1 cellular context compared by ENCODE assay signal in the genomic region with DNA sequence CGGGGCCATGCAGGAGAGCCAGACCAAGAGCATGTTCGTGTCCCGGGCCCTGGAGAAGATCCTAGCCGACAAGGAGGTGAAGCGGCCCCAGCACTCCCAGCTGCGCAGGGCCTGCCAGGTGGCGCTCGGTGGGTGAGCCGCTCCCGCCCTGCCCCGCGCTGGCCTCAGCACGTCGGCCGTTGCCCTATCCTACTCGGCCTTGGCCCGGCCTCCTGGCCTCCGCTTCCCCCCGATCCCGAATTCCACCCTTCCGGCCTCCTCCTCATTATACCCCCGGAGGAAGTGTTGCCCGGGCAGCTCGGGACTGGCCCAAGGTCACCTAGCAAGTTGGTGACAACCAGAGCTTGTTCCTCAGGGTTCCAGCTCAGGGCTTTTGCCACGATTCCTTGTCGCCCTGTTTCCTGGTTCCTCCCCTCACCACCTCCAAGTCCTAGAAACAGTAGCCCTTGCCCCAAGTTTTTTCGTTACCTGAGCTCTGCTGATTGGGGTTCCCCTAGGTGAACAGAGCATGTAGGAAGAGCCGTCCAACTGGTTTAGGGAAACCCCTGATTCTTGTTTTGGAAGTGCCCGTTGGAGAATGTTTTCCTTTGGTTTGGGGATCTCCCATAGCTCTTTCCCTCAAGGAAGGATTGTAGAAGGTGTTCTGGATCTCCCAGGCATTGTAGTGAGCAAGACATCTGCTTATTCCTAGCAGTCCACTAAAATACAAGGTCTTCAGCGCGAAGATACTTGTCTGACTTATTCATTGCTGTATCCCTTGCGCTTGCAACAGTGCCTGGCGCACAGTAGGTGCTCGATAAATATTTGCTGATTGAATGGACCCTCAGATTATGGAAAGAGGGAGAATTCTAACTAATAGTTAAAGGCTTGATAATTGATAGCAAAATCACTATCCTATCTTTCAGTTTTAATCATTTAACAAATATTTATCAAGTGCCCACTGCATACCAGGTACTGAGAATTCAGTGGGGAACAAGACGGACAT.
TF ChIP-seq lines count a peak whose summit lies in the region.

No MANE protein-coding gene starts in this region.

TF ChIP-seq in H1, 55 proteins besides CTCF, POLR2A, EP300 and RAD21 (continued from another document):
- no peak for TF ChIP-seq BACH1 (IDR thresholded peaks at IDR 0.05; ENCODE audit: low read length)
- 0 out of 2 replicates have a peak, but pooled peaks have one; percentile 21 for TF ChIP-seq TBP (IDR thresholded peaks at IDR 0.05; ENCODE audit: low read depth, low read length)
- TF ChIP-seq ASH2L (IDR thresholded peaks at IDR 0.05; ENCODE audit: low read length): no peak
- no peak for TF ChIP-seq GABPA (IDR thresholded peaks at IDR 0.05; ENCODE audit: borderline replicate concordance, insufficient read depth, low read length)
- no peak for TF ChIP-seq YY1 (IDR thresholded peaks at IDR 0.05; ENCODE audit: low read depth, low read length)
- 0 out of 4 replicates have a peak, but pooled peaks of 1 of the 2 experiments have one; percentile 72 for TF ChIP-seq SIN3A (conservative IDR thresholded peaks at IDR 0.05 in 1 of 2, IDR thresholded peaks at IDR 0.05 in 1 of 2; ENCODE audit: low read depth in 1 of 2, low read length in 2 of 2)
- peak; percentile 56; the same call in 1 of the 2 replicates for TF ChIP-seq KDM1A (IDR thresholded peaks at IDR 0.05; ENCODE audit: borderline replicate concordance, low read length)
- TF ChIP-seq, protein P1, sequence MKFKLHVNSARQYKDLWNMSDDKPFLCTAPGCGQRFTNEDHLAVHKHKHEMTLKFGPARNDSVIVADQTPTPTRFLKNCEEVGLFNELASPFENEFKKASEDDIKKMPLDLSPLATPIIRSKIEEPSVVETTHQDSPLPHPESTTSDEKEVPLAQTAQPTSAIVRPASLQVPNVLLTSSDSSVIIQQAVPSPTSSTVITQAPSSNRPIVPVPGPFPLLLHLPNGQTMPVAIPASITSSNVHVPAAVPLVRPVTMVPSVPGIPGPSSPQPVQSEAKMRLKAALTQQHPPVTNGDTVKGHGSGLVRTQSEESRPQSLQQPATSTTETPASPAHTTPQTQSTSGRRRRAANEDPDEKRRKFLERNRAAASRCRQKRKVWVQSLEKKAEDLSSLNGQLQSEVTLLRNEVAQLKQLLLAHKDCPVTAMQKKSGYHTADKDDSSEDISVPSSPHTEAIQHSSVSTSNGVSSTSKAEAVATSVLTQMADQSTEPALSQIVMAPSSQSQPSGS (IDR thresholded peaks at IDR 0.05; ENCODE audit: low read length): no peak
- peak; percentile 5 for TF ChIP-seq TAF7 (optimal IDR thresholded peaks at IDR 0.05; ENCODE audit: borderline replicate concordance, low read depth, low read length)
